ENCODE assay signal across 1 cellular context in genomic region chr20:18349749-18350148, GRCh38.
TF ChIP-seq lines count a peak whose summit lies in the region.

No MANE protein-coding gene starts in this region.

TF ChIP-seq in HEK293, 187 proteins besides CTCF, POLR2A, EP300 and RAD21 (continued from another document):
- peak; percentile 70; the same call in 1 of the 2 replicates for TF ChIP-seq ZNF518A (tag by site-specific recombination; conservative IDR thresholded peaks at IDR 0.05; ENCODE audit: low read depth)
- TF ChIP-seq, protein P1, sequence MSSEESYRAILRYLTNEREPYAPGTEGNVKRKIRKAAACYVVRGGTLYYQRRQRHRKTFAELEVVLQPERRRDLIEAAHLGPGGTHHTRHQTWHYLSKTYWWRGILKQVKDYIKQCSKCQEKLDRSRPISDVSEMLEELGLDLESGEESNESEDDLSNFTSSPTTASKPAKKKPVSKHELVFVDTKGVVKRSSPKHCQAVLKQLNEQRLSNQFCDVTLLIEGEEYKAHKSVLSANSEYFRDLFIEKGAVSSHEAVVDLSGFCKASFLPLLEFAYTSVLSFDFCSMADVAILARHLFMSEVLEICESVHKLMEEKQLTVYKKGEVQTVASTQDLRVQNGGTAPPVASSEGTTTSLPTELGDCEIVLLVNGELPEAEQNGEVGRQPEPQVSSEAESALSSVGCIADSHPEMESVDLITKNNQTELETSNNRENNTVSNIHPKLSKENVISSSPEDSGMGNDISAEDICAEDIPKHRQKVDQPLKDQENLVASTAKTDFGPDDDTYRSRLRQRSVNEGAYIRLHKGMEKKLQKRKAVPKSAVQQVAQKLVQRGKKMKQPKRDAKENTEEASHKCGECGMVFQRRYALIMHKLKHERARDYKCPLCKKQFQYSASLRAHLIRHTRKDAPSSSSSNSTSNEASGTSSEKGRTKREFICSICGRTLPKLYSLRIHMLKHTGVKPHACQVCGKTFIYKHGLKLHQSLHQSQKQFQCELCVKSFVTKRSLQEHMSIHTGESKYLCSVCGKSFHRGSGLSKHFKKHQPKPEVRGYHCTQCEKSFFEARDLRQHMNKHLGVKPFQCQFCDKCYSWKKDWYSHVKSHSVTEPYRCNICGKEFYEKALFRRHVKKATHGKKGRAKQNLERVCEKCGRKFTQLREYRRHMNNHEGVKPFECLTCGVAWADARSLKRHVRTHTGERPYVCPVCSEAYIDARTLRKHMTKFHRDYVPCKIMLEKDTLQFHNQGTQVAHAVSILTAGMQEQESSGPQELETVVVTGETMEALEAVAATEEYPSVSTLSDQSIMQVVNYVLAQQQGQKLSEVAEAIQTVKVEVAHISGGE (tag by site-specific recombination; conservative IDR thresholded peaks at IDR 0.05; ENCODE audit: low read depth) = peak; percentile 63
